ENCODE assay signal across 1 cellular context in the genomic region with DNA sequence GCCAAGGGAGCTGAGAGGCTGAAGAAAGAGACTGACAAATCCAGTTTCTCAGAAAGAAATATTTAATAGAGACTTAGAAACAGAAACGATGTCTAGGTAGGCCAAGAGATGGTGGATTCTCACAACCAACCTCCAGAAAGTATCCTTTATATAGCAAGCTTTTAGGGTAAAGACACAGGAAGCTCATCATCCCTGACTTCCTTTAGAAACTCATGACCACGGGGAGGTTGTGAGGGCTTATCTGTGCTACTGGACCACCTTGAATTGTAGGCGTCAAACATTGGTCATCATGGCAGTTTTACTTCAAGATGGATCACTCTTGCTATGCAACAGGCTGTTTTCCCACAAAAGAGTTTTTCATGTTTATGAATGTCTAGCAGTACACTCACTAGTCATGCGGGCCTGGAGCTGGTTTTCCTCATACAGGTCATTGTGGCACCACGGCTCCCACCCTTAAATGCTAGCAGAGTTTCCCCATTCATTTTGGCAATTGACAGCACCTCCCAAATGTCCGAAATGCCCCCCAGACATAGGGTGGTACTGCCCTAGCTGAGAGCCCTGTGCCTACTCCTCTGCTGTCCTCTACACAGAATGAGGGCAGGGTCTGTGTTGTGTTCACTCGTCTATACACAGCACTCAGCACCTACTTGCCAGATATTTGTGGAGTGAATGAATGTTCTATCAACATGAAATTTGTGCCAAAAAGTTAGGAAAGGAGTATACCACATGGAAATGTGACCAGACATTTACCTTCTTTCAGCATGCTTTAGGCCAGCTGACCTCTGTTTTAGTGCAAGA.
TF ChIP-seq lines count a peak whose summit lies in the region.

No MANE protein-coding gene starts in this region.

TF ChIP-seq in IMR-90, 13 proteins besides CTCF, POLR2A, EP300 and RAD21:
- no peak for TF ChIP-seq BHLHE40 (IDR thresholded peaks at IDR 0.05; ENCODE audit: low read depth, low read length)
